In the genomic region with DNA sequence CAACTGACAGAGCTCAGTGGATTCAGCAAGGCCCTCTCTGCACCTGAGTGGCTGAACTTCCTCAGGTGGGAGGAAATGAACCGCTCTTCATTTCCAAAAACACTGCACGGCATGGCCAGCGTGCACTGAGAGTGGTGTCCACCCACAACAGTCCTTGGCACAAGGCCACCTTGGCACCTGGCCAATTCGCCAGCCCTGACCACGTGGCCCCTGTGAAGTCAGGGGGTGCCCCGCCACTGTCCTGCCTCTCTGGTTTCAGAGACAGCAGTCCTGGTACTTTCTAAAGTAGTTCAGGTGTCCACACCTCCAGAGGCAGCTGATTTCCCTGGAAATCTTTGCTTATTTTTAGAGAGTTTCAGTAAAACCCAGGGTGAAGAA, we compare ENCODE assay signal across 12 cellular contexts.
DNase-seq lines count a peak whose midpoint lies in the region; ATAC-seq and TF ChIP-seq lines count a peak whose summit lies in the region.
"Had no signal": no experiment of that assay in that cellular context is flagged by ENCODE, and none has a peak within 500 bp of the region (broad histone marks: within the 10 kb centered on the region; RNA-seq: fewer than 3 reads in every experiment).

No MANE protein-coding gene starts in this region.

- H3K27ac Mint-ChIP-seq in endothelial cell (ENCODE audit: unreplicated experiment) = no peak overlapping the region
- H3K27ac Mint-ChIP-seq: activated naive CD8-positive, alpha-beta T cell treated with anti-CD3 and anti-CD28 coated beads, Interleukin-2, amount 10 ng/mL, durations not matched to agents 7 days and 5 days; naive B cell had no signal

- H3K9me3 ChIP-seq in heart right ventricle = peaks cover 0 to 3% (median 0%) of the 10 kb centered on the region in 11 donors
- H3K9me3 ChIP-seq in psoas muscle = no peaks in the 10 kb centered on the region

- intact Hi-C loops in heart right ventricle (cut with DNase I) (no loop called here), psoas muscle (cut with DNase I) (no loop called here)

- H3K27me3 ChIP-seq in H7 (ENCODE audit: control insufficient read depth, insufficient read depth, low read length) (no peaks in the 10 kb centered on the region), heart right ventricle (peaks cover 0 to 2% (median 0%) of the 10 kb centered on the region in 7 donors), psoas muscle (ENCODE audit: insufficient read depth in 3 of 3, low read length in 2 of 3) (no peaks in the 10 kb centered on the region)

- no peak overlapping the region for H3K4me3 ChIP-seq in H7 (ENCODE audit: insufficient read depth, low read depth, low read length)
- no peak overlapping the region for H3K4me3 ChIP-seq in heart right ventricle
- H3K4me3 ChIP-seq in psoas muscle = no peak overlapping the region
- H3K4me3 ChIP-seq: skin epidermis had no signal

- H3K27ac ChIP-seq in heart right ventricle (no peak overlapping the region), psoas muscle (no peak overlapping the region)
- H3K27ac ChIP-seq: skin epidermis, VCaP had no signal

- H3K9me3 Mint-ChIP-seq in endothelial cell (ENCODE audit: unreplicated experiment) = no peaks in the 10 kb centered on the region
- H3K9me3 Mint-ChIP-seq: activated naive CD8-positive, alpha-beta T cell treated with anti-CD3 and anti-CD28 coated beads, Interleukin-2, amount 10 ng/mL, durations not matched to agents 7 days and 5 days had no signal

- H3K4me1 ChIP-seq in heart right ventricle (peaks cover 0 to 12% (median 8%) of the 10 kb centered on the region in 9 donors), psoas muscle (peaks cover 9% of the 10 kb centered on the region)

- TF ChIP-seq CTCF in heart right ventricle (IDR thresholded peaks at IDR 0.05) = no peak
- TF ChIP-seq CTCF in psoas muscle (IDR thresholded peaks at IDR 0.05) = no peak
- TF ChIP-seq CTCF in endothelial cell (IDR thresholded peaks at IDR 0.05; ENCODE audit: unreplicated experiment) = no peak

- H3K4me3 Mint-ChIP-seq in endothelial cell (ENCODE audit: unreplicated experiment) = no peak overlapping the region
- H3K4me3 Mint-ChIP-seq: activated naive CD8-positive, alpha-beta T cell treated with anti-CD3 and anti-CD28 coated beads, Interleukin-2, amount 10 ng/mL, durations not matched to agents 7 days and 5 days; naive B cell had no signal

- WGBS in heart right ventricle, 2 donors = 24 to 25% methylated on average over 6 of the region's 6 CpGs
- 13 to 21% (median 18%) methylated on average over 6 of the region's 6 CpGs for WGBS in psoas muscle, 3 donors

- H3K36me3 ChIP-seq in H7 (replicated peaks; ENCODE audit: control insufficient read depth, insufficient read depth, low read length) = no peaks in the 10 kb centered on the region
- H3K36me3 ChIP-seq in heart right ventricle = no peaks in the 10 kb centered on the region
- H3K36me3 ChIP-seq in psoas muscle (ENCODE audit: insufficient read depth in 1 of 2, low read depth in 1 of 2) = no peaks in the 10 kb centered on the region

- ATAC-seq in heart right ventricle (peak in 6 of 8 donors; percentile 44 to 73 (median 66)), psoas muscle (peak in 3 of 4 donors; percentile 42 to 74 (median 60)), GM18505 (IDR thresholded peaks at IDR 0.05; ENCODE audit: unreplicated experiment) (no peak), HG02610 (IDR thresholded peaks at IDR 0.05; ENCODE audit: unreplicated experiment) (no peak)

- H3K36me3 Mint-ChIP-seq in endothelial cell (ENCODE audit: low read depth, unreplicated experiment) = no peaks in the 10 kb centered on the region
- H3K36me3 Mint-ChIP-seq: activated naive CD8-positive, alpha-beta T cell treated with anti-CD3 and anti-CD28 coated beads, Interleukin-2, amount 10 ng/mL, durations not matched to agents 7 days and 5 days; naive B cell had no signal

- peaks cover 3% of the 10 kb centered on the region for H3K27me3 Mint-ChIP-seq in endothelial cell (ENCODE audit: unreplicated experiment)

- peak; percentile 15 for DNase-seq in H7
- peak in 31 of 56 donors; percentile 5 to 84 (median 37) for DNase-seq in amygdala (lab: John Stamatoyannopoulos, UW)
- peak; percentile 44 to 47 for DNase-seq in heart right ventricle
- DNase-seq in psoas muscle = peak; percentile 53 to 83
- DNase-seq in endothelial cell (ENCODE audit: low spot score) = no peak
- DNase-seq: activated naive CD8-positive, alpha-beta T cell treated with anti-CD3 and anti-CD28 coated beads, Interleukin-2, amount 10 ng/mL, durations not matched to agents 7 days and 5 days; naive B cell; NCI-H187 treated with DMSO at 0.1 percent for 48 hours had no signal

- no peak for TF ChIP-seq POLR2A in GM18505 (IDR thresholded peaks at IDR 0.05; ENCODE audit: borderline replicate concordance, extremely low read depth, insufficient read depth, insufficient read length)

- H3K4me1 Mint-ChIP-seq in endothelial cell (ENCODE audit: unreplicated experiment) = no peaks in the 10 kb centered on the region
- H3K4me1 Mint-ChIP-seq: activated naive CD8-positive, alpha-beta T cell treated with anti-CD3 and anti-CD28 coated beads, Interleukin-2, amount 10 ng/mL, durations not matched to agents 7 days and 5 days; naive B cell had no signal

Comparison
In these comparisons a context has a peak if more than half of its experiments do, and no peak if none do; other contexts are left out.
1. ATAC-seq: peak in heart right ventricle (6 of 8) and psoas muscle (3 of 4); none in GM18505 (single experiment) and HG02610 (single experiment).